8 cellular contexts compared by ENCODE assay signal in the genomic region with DNA sequence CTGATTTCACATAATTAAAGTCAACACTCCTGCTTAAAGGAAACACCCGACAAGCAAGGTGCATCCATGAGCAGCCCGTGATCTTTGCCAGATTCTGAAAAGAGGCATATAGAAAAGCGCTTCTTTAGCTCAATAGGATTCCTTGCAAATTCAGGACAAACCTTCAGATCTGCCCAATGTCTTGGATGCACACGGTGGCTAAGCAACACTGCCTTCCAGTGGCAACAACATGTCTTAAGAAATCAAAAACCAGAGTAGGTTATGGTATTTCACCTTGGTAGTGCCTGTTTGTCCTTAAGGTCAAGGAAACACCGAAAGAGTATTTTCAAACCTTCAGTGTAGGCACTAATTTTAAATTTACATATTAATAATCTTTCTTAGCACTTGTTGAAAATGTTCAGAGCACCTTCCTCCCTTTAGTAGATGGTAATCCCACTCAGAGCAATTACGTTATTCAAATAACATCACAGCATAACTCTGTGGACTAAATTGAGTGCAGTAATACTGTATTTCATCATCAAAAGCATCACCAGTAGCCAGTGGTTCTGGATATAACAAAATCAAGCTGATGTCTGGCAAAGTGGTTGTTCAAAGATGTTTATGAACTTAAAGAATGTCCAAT. TPM values are rescaled to one million over a fixed set of nuclear protein-coding genes. Genes with fewer than 3 reads are reported as not detected.
DNase-seq lines count a peak whose midpoint lies in the region; ATAC-seq and TF ChIP-seq lines count a peak whose summit lies in the region.

No MANE protein-coding gene starts in this region.

- H3K36me3 ChIP-seq in heart right ventricle = no peaks in the 10 kb centered on the region
- no peaks in the 10 kb centered on the region for H3K36me3 ChIP-seq in hepatocyte (replicated peaks; ENCODE audit: insufficient read depth, low read depth)

- no peaks in the 10 kb centered on the region for H3K79me2 ChIP-seq in hepatocyte

- H3K4me1 ChIP-seq in heart right ventricle = peaks cover 0 to 12% (median 4%) of the 10 kb centered on the region in 9 donors
- no peaks in the 10 kb centered on the region for H3K4me1 ChIP-seq in hepatocyte (ENCODE audit: insufficient read depth)

- H3K27ac ChIP-seq in heart right ventricle (no peak overlapping the region), hepatocyte (no peak overlapping the region)

- ATAC-seq in heart right ventricle (peak in 1 of 8 donors; percentile 40), Right ventricle myocardium superior (ENCODE audit: poor library complexity) (no peak), GM18907 (IDR thresholded peaks at IDR 0.05; ENCODE audit: unreplicated experiment) (no peak)

- H3K4me3 ChIP-seq in heart right ventricle (no peak overlapping the region), hepatocyte (no peak overlapping the region)

- H4K20me1 ChIP-seq in hepatocyte (ENCODE audit: insufficient read depth, poor library complexity, severe bottlenecking) = no peaks in the 10 kb centered on the region

- 52 to 58% methylated on average over 6 of the region's 6 CpGs for WGBS in heart right ventricle, 2 donors
- 30% methylated on average over 6 of the region's 6 CpGs for WGBS in hepatocyte (ENCODE audit: low lambda C conversion rate, missing lambda C conversion rate)

- TF ChIP-seq CTCF in heart right ventricle (IDR thresholded peaks at IDR 0.05) (peak in 5 of 9 donors; percentile 26 to 45 (median 39)), hepatocyte (IDR thresholded peaks at IDR 0.05; ENCODE audit: poor library complexity) (peak; percentile 71)

- DNase-seq in heart right ventricle (no peak), Right ventricle myocardium superior (no peak), SK-MEL-5 (ENCODE audit: low read depth, low spot score) (peak; percentile 60), hepatocyte (ENCODE audit: low spot score) (peak; percentile 68), activated gamma-delta T cell treated with Interleukin-2 at 50 U/mL for 16 hours (no peak), NCI-H2029 treated with DMSO at 0.1 percent for 48 hours (lab: John Stamatoyannopoulos, UW) (no peak)
- no peak for DNase-seq in stimulated activated CD4-positive, alpha-beta T cell treated with anti-CD3 and anti-CD28 coated beads, Interleukin-1b, Interleukin-23, amount 100 ng/mL, for 48 hours

- in situ Hi-C loops in SK-MEL-5 (cut with HindIII; ENCODE audit: low pct_unique_long_range_greater_than_20kb, low sequenced_read_pairs) = no loop called here

- intact Hi-C loops in heart right ventricle (cut with DNase I) (loop anchor here in 3 of 10 donors (5.0 to 10.0 kb wide), 3 partner anchors 164 to 904 kb away; no protein-coding TSS in a partner anchor), Right ventricle myocardium superior (cut with DNase I) (no loop called here)

- H3K27me3 ChIP-seq in heart right ventricle (peaks cover 0 to 9% (median 0%) of the 10 kb centered on the region in 7 donors), hepatocyte (no peaks in the 10 kb centered on the region)

- no peak overlapping the region for H2AFZ ChIP-seq in hepatocyte

- H3K4me2 ChIP-seq in hepatocyte = no peak overlapping the region

- no peaks in the 10 kb centered on the region for H3K9me2 ChIP-seq in hepatocyte (replicated peaks; ENCODE audit: insufficient read depth)

- H3K9me3 ChIP-seq in heart right ventricle (no peaks in the 10 kb centered on the region), hepatocyte (ENCODE audit: low read depth) (no peaks in the 10 kb centered on the region)

RNA-seq across cellular contexts. Expression of a gene that starts 58.0 kb away (rescaled TPM):
- total RNA-seq in heart right ventricle (10 to 100 TPM in 1 of 10 donors, 1 to 10 TPM in 9; 1.8 to 14.7 (median 4.2) TPM), Right ventricle myocardium superior (5.2 TPM), hepatocyte (11.7 and 17.5 TPM in 2 replicates)
- polyA plus RNA-seq in heart right ventricle (1 to 10 TPM; 3.1 to 5.2 TPM), hepatocyte (18.8 and 19.3 TPM in 2 replicates)
- 55.2 and 64.0 TPM in 2 replicates for total RNA-seq in SK-MEL-5 (2014; rRNA removed; shearing (Covaris generic))
- 29.6 and 53.9 TPM in 2 replicates for polyA plus RNA-seq in SK-MEL-5 (2015; cell fraction: cytosol; rRNA removed)
- 12.7 and 13.4 TPM in 2 replicates for polyA plus RNA-seq in SK-MEL-5 (2015; cell fraction: nucleus; rRNA removed)

Comparison
In these comparisons a context has a peak if more than half of its experiments do, and no peak if none do; other contexts are left out.
1. DNase-seq: peak in SK-MEL-5 (single experiment) and hepatocyte (single experiment); none in heart right ventricle (0 of 2), Right ventricle myocardium superior (single experiment), stimulated activated CD4-positive, alpha-beta T cell treated with anti-CD3 and anti-CD28 coated beads, Interleukin-1b, Interleukin-23, amount 100 ng/mL, for 48 hours (single experiment), activated gamma-delta T cell treated with Interleukin-2 at 50 U/mL for 16 hours (single experiment) and NCI-H2029 treated with DMSO at 0.1 percent for 48 hours (single experiment).